In genomic region chr2:170264865-170265264, GRCh38 we compare ENCODE assay signal across 36 cellular contexts.
"Had no signal": no experiment of that assay in that cellular context is flagged by ENCODE, and none has a peak within 500 bp of the region (broad histone marks: within the 10 kb centered on the region; RNA-seq: fewer than 3 reads in every experiment).

No MANE protein-coding gene starts in this region.

- H3K4me3 Mint-ChIP-seq: activated B cell treated with CpG ODN at 0.5 μM for 24 hours; activated CD4-positive, alpha-beta memory T cell treated with anti-CD3 and anti-CD28 coated beads, Interleukin-2, amount 10 ng/mL, durations not matched to agents 7 days and 5 days; activated CD4-positive, alpha-beta T cell treated with anti-CD3 and anti-CD28 coated beads, Interleukin-2, amount 10 ng/mL, durations not matched to agents 7 days and 5 days; activated CD8-positive, alpha-beta memory T cell treated with anti-CD3 and anti-CD28 coated beads, Interleukin-2, amount 10 ng/mL, durations not matched to agents 7 days and 5 days; activated CD8-positive, alpha-beta T cell treated with anti-CD3 and anti-CD28 coated beads, Interleukin-2, amount 10 ng/mL, durations not matched to agents 7 days and 5 days; activated naive CD4-positive, alpha-beta T cell treated with anti-CD3 and anti-CD28 coated beads for 36 hours; activated naive CD8-positive, alpha-beta T cell treated with anti-CD3 and anti-CD28 coated beads for 36 hours; activated T-cell treated with anti-CD3 and anti-CD28 coated beads, Interleukin-2, amount 50 U/mL, for 24 hours; activated T-cell treated with anti-CD3 and anti-CD28 coated beads, Interleukin-2, amount 50 U/mL, for 72 hours; activated T-helper 1 cell treated with anti-CD3 and anti-CD28 coated beads, Interleukin-12 subunit alpha, Interleukin-12 subunit beta, Interleukin-2, Interleukin-4 antibody, amounts not matched to agents 30 ng/mL and 10 ng/mL and 1 ng/mL, durations not matched to agents 14 hours and 24 hours and 36 hours; activated T-helper 17 cell treated with anti-CD3 and anti-CD28 coated beads, Interleukin-2, amount 50 U/mL, for 72 hours; T-helper 1 cell treated with Interleukin-12 subunit alpha and Interleukin-12 subunit beta and Interleukin-4 antibody, amounts not matched to agents 30 μg/mL and 1 μg/mL, for 36 hours; T-helper 2 cell treated with Interferon-gamma antibody and Interleukin-4, amounts not matched to agents 5 μg/mL and 100 μg/mL, for 36 hours had no signal

- ATAC-seq: activated CD8-positive, alpha-beta memory T cell treated with anti-CD3 and anti-CD28 coated beads, Interleukin-2, amount 10 ng/mL, durations not matched to agents 7 days and 5 days; activated CD8-positive, alpha-beta T cell treated with anti-CD3 and anti-CD28 coated beads, Interleukin-2, amount 10 ng/mL, durations not matched to agents 7 days and 5 days; activated naive CD4-positive, alpha-beta T cell treated with anti-CD3 and anti-CD28 coated beads, Interleukin-2, amount 50 U/mL, for 72 hours; activated T-cell treated with anti-CD3 and anti-CD28 coated beads, Interleukin-2, amount 50 U/mL, for 72 hours; activated T-helper 17 cell treated with anti-CD3 and anti-CD28 coated beads, Interleukin-2, amount 50 U/mL, for 72 hours; body of pancreas had no signal

- H3K27me3 Mint-ChIP-seq: activated B cell treated with CpG ODN at 0.5 μM for 24 hours had no signal

- H3K27ac Mint-ChIP-seq: activated B cell treated with CpG ODN at 0.5 μM for 24 hours; activated CD4-positive, alpha-beta memory T cell treated with anti-CD3 and anti-CD28 coated beads, Interleukin-2, amount 10 ng/mL, durations not matched to agents 7 days and 5 days; activated CD4-positive, alpha-beta T cell treated with anti-CD3 and anti-CD28 coated beads, Interleukin-2, amount 10 ng/mL, durations not matched to agents 7 days and 5 days; activated CD8-positive, alpha-beta memory T cell treated with anti-CD3 and anti-CD28 coated beads, Interleukin-2, amount 10 ng/mL, durations not matched to agents 7 days and 5 days; activated CD8-positive, alpha-beta T cell treated with anti-CD3 and anti-CD28 coated beads, Interleukin-2, amount 10 ng/mL, durations not matched to agents 7 days and 5 days; activated naive CD4-positive, alpha-beta T cell treated with anti-CD3 and anti-CD28 coated beads for 36 hours; activated naive CD4-positive, alpha-beta T cell treated with anti-CD3 and anti-CD28 coated beads, Interleukin-2, amount 50 U/mL, for 72 hours; activated naive CD8-positive, alpha-beta T cell treated with anti-CD3 and anti-CD28 coated beads for 36 hours; activated T-cell treated with anti-CD3 and anti-CD28 coated beads, Interleukin-2, amount 50 U/mL, for 24 hours; activated T-cell treated with anti-CD3 and anti-CD28 coated beads, Interleukin-2, amount 50 U/mL, for 72 hours; activated T-helper 1 cell treated with anti-CD3 and anti-CD28 coated beads, Interleukin-12 subunit alpha, Interleukin-12 subunit beta, Interleukin-2, Interleukin-4 antibody, amounts not matched to agents 30 ng/mL and 10 ng/mL and 1 ng/mL, durations not matched to agents 14 hours and 24 hours and 36 hours; activated T-helper 17 cell treated with anti-CD3 and anti-CD28 coated beads, Interleukin-2, amount 50 U/mL, for 72 hours; T-helper 1 cell treated with Interleukin-12 subunit alpha and Interleukin-12 subunit beta and Interleukin-4 antibody, amounts not matched to agents 30 μg/mL and 1 μg/mL, for 36 hours; T-helper 2 cell treated with Interferon-gamma antibody and Interleukin-4, amounts not matched to agents 5 μg/mL and 100 μg/mL, for 36 hours had no signal

- H3K27me3 ChIP-seq: adrenal gland, body of pancreas, brain microvascular endothelial cell, breast epithelium had no signal

- DNase-seq: activated B cell treated with CpG ODN at 0.5 μM for 24 hours; activated CD4-positive, alpha-beta memory T cell treated with anti-CD3 and anti-CD28 coated beads, Interleukin-2, amount 10 ng/mL, durations not matched to agents 7 days and 5 days; activated CD4-positive, alpha-beta T cell treated with anti-CD3 and anti-CD28 coated beads for 4 hours; activated CD4-positive, alpha-beta T cell treated with anti-CD3 and anti-CD28 coated beads, Interleukin-2, amount 10 ng/mL, durations not matched to agents 7 days and 5 days; activated CD4-positive, alpha-beta T cell treated with anti-CD3 and anti-CD28 coated beads, Interleukin-2, amount 50 U/mL, for 48 hours; activated CD4-positive, CD25-positive, alpha-beta regulatory T cell treated with anti-CD3 and anti-CD28 coated beads, Interleukin-2, amount 50 U/mL, for 72 hours; activated CD8-positive, alpha-beta memory T cell treated with anti-CD3 and anti-CD28 coated beads for 24 hours; activated CD8-positive, alpha-beta memory T cell treated with anti-CD3 and anti-CD28 coated beads, Interleukin-2, amount 10 ng/mL, durations not matched to agents 7 days and 5 days; activated CD8-positive, alpha-beta memory T cell treated with anti-CD3 and anti-CD28 coated beads, Interleukin-2, amount 50 U/mL, for 48 hours; activated CD8-positive, alpha-beta T cell treated with anti-CD3 and anti-CD28 coated beads, Interleukin-2, amount 10 ng/mL, durations not matched to agents 7 days and 5 days; activated effector memory CD4-positive, alpha-beta T cell treated with anti-CD3 and anti-CD28 coated beads, Interleukin-2, amount 50 U/mL, for 16 hours; activated gamma-delta T cell treated with Interleukin-2 at 50 U/mL for 16 hours; activated naive CD4-positive, alpha-beta T cell; activated naive CD4-positive, alpha-beta T cell treated with anti-CD3 and anti-CD28 coated beads for 36 hours; activated naive CD4-positive, alpha-beta T cell treated with anti-CD3 and anti-CD28 coated beads, Interleukin-2, amount 50 U/mL, for 16 hours; activated naive CD8-positive, alpha-beta T cell treated with anti-CD3 and anti-CD28 coated beads for 36 hours; activated T-cell treated with anti-CD3 and anti-CD28 coated beads, Interleukin-2, amount 50 U/mL, for 24 hours; activated T-cell treated with anti-CD3 and anti-CD28 coated beads, Interleukin-2, amount 50 U/mL, for 72 hours; adrenal gland; amniotic stem cell; aorta; body of pancreas; brain microvascular endothelial cell; central memory CD4-positive, alpha-beta T cell; T-helper 1 cell; T-helper 2 cell; T-helper 9 cell had no signal

- H3K27ac ChIP-seq: adrenal gland, body of pancreas, brain microvascular endothelial cell, breast epithelium, VCaP had no signal

- H3K9me3 Mint-ChIP-seq: activated CD4-positive, alpha-beta memory T cell treated with anti-CD3 and anti-CD28 coated beads, Interleukin-2, amount 10 ng/mL, durations not matched to agents 7 days and 5 days; T-helper 1 cell treated with Interleukin-12 subunit alpha and Interleukin-12 subunit beta and Interleukin-4 antibody, amounts not matched to agents 30 μg/mL and 1 μg/mL, for 36 hours; T-helper 2 cell treated with Interferon-gamma antibody and Interleukin-4, amounts not matched to agents 5 μg/mL and 100 μg/mL, for 36 hours had no signal

- H3K4me1 ChIP-seq: adrenal gland, body of pancreas, breast epithelium had no signal

- H3K4me3 ChIP-seq: adrenal gland, body of pancreas, breast epithelium had no signal

- H3K36me3 Mint-ChIP-seq: activated CD8-positive, alpha-beta memory T cell treated with anti-CD3 and anti-CD28 coated beads, Interleukin-2, amount 10 ng/mL, durations not matched to agents 7 days and 5 days; activated naive CD8-positive, alpha-beta T cell treated with anti-CD3 and anti-CD28 coated beads for 36 hours had no signal

- H3K36me3 ChIP-seq: adrenal gland, brain microvascular endothelial cell, breast epithelium had no signal

- H3K4me1 Mint-ChIP-seq: activated B cell treated with CpG ODN at 0.5 μM for 24 hours; activated CD4-positive, alpha-beta memory T cell treated with anti-CD3 and anti-CD28 coated beads, Interleukin-2, amount 10 ng/mL, durations not matched to agents 7 days and 5 days; activated CD4-positive, alpha-beta T cell treated with anti-CD3 and anti-CD28 coated beads, Interleukin-2, amount 10 ng/mL, durations not matched to agents 7 days and 5 days; activated CD8-positive, alpha-beta memory T cell treated with anti-CD3 and anti-CD28 coated beads, Interleukin-2, amount 10 ng/mL, durations not matched to agents 7 days and 5 days; activated naive CD8-positive, alpha-beta T cell treated with anti-CD3 and anti-CD28 coated beads for 36 hours; activated T-helper 17 cell treated with anti-CD3 and anti-CD28 coated beads, Interleukin-2, amount 50 U/mL, for 72 hours had no signal

- H3K9me3 ChIP-seq: adrenal gland, body of pancreas had no signal

- FAIRE-seq: astrocyte, TTC549 had no signal
